ENCODE assay signal across 1 cellular context in the genomic region with DNA sequence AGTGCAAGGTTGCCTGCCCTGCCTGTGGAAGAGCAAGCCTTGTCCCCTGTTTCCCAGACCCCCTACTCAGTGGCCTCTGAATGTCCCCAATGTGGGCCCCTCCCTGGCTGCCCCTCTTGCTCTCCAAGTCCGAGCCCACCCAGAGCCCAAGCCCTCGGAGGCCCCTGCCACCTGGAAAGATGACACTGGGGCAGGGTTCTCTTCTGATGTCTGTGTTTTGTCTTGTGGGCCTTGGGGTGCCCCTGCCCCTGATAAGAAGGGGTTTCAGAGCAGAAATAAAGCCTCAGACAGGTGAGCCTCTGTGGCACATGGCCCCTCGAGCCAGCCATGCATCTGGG.
TF ChIP-seq lines count a peak whose summit lies in the region.

No MANE protein-coding gene starts in this region.

TF ChIP-seq in H1, 55 proteins besides CTCF, POLR2A, EP300 and RAD21:
- TF ChIP-seq, protein P1, sequence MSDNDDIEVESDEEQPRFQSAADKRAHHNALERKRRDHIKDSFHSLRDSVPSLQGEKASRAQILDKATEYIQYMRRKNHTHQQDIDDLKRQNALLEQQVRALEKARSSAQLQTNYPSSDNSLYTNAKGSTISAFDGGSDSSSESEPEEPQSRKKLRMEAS (IDR thresholded peaks at IDR 0.05): no peak
- TF ChIP-seq TCF12 (IDR thresholded peaks at IDR 0.05; ENCODE audit: low read depth, low read length) (no peak), POLR2AphosphoS5 (IDR thresholded peaks at IDR 0.05; ENCODE audit: low read depth, low read length) (no peak), RFX5 (IDR thresholded peaks at IDR 0.05; ENCODE audit: borderline replicate concordance, low read depth, low read length) (no peak), JUND (IDR thresholded peaks at IDR 0.05; ENCODE audit: low read length) (no peak), EZH2 (IDR thresholded peaks at IDR 0.05; ENCODE audit: low read depth, low read length, severe bottlenecking) (peak; percentile 8)
